ENCODE assay signal across 1 cellular context in the genomic region with DNA sequence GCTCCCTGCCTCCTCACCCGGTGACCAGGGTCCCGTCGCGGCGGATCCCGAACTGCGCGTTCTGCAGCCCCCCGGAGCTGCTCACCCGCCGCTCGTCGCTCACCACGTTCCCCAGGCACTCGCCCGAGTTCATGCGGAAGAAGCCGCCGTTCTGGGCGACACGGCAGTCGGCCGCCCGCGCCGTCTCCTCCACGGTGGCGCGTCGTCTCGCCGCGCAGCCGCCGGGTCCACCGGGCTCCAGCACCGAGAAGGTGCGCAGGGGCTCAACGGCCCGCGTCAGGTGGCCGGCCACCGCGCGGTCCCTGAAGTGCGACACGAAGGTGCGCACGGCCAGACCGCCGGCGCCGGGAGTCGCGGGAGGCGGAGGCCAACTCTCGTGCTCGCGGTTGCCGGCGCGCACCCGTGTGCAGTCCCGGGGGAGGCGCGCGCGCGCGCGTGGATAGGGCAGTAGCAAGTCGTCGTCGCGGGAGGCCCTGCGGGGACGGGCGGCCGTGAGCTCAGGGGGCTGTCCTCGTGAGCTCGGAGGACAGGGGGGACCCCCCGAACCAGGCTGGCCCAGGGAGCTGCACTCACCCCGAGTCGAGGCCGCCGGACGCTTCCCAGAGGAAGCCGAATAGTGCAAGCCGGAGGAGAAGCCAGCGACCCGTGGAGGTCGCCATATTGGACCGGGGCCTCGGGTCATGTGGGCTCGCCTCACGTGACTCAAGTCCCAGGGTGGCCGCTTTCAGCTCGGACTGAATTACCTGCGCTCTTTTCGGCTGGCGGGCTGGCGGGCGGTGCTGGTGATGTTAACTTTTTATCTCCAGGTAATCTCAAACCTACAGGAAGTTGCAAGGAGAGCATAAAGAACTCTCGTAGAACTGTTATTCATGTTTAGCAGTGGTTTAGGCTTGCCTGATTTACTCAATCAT.
TF ChIP-seq lines count a peak whose summit lies in the region.

A gene with protein sequence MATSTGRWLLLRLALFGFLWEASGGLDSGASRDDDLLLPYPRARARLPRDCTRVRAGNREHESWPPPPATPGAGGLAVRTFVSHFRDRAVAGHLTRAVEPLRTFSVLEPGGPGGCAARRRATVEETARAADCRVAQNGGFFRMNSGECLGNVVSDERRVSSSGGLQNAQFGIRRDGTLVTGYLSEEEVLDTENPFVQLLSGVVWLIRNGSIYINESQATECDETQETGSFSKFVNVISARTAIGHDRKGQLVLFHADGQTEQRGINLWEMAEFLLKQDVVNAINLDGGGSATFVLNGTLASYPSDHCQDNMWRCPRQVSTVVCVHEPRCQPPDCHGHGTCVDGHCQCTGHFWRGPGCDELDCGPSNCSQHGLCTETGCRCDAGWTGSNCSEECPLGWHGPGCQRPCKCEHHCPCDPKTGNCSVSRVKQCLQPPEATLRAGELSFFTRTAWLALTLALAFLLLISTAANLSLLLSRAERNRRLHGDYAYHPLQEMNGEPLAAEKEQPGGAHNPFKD (minus strand): TSS at position 680 of the 911 bp plus-strand sequence. CDS start 21 bp downstream, at position 659.

TF ChIP-seq in GM23338, 12 proteins besides CTCF, POLR2A, EP300 and RAD21 (continued from another document):
- no peak for TF ChIP-seq ZNF331 (CRISPR knock-in tag; IDR thresholded peaks at IDR 0.05; ENCODE audit: low read depth)
- TF ChIP-seq, protein P1, sequence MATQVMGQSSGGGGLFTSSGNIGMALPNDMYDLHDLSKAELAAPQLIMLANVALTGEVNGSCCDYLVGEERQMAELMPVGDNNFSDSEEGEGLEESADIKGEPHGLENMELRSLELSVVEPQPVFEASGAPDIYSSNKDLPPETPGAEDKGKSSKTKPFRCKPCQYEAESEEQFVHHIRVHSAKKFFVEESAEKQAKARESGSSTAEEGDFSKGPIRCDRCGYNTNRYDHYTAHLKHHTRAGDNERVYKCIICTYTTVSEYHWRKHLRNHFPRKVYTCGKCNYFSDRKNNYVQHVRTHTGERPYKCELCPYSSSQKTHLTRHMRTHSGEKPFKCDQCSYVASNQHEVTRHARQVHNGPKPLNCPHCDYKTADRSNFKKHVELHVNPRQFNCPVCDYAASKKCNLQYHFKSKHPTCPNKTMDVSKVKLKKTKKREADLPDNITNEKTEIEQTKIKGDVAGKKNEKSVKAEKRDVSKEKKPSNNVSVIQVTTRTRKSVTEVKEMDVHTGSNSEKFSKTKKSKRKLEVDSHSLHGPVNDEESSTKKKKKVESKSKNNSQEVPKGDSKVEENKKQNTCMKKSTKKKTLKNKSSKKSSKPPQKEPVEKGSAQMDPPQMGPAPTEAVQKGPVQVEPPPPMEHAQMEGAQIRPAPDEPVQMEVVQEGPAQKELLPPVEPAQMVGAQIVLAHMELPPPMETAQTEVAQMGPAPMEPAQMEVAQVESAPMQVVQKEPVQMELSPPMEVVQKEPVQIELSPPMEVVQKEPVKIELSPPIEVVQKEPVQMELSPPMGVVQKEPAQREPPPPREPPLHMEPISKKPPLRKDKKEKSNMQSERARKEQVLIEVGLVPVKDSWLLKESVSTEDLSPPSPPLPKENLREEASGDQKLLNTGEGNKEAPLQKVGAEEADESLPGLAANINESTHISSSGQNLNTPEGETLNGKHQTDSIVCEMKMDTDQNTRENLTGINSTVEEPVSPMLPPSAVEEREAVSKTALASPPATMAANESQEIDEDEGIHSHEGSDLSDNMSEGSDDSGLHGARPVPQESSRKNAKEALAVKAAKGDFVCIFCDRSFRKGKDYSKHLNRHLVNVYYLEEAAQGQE (IDR thresholded peaks at IDR 0.05; ENCODE audit: unreplicated experiment): no peak
- TF ChIP-seq, protein P2, sequence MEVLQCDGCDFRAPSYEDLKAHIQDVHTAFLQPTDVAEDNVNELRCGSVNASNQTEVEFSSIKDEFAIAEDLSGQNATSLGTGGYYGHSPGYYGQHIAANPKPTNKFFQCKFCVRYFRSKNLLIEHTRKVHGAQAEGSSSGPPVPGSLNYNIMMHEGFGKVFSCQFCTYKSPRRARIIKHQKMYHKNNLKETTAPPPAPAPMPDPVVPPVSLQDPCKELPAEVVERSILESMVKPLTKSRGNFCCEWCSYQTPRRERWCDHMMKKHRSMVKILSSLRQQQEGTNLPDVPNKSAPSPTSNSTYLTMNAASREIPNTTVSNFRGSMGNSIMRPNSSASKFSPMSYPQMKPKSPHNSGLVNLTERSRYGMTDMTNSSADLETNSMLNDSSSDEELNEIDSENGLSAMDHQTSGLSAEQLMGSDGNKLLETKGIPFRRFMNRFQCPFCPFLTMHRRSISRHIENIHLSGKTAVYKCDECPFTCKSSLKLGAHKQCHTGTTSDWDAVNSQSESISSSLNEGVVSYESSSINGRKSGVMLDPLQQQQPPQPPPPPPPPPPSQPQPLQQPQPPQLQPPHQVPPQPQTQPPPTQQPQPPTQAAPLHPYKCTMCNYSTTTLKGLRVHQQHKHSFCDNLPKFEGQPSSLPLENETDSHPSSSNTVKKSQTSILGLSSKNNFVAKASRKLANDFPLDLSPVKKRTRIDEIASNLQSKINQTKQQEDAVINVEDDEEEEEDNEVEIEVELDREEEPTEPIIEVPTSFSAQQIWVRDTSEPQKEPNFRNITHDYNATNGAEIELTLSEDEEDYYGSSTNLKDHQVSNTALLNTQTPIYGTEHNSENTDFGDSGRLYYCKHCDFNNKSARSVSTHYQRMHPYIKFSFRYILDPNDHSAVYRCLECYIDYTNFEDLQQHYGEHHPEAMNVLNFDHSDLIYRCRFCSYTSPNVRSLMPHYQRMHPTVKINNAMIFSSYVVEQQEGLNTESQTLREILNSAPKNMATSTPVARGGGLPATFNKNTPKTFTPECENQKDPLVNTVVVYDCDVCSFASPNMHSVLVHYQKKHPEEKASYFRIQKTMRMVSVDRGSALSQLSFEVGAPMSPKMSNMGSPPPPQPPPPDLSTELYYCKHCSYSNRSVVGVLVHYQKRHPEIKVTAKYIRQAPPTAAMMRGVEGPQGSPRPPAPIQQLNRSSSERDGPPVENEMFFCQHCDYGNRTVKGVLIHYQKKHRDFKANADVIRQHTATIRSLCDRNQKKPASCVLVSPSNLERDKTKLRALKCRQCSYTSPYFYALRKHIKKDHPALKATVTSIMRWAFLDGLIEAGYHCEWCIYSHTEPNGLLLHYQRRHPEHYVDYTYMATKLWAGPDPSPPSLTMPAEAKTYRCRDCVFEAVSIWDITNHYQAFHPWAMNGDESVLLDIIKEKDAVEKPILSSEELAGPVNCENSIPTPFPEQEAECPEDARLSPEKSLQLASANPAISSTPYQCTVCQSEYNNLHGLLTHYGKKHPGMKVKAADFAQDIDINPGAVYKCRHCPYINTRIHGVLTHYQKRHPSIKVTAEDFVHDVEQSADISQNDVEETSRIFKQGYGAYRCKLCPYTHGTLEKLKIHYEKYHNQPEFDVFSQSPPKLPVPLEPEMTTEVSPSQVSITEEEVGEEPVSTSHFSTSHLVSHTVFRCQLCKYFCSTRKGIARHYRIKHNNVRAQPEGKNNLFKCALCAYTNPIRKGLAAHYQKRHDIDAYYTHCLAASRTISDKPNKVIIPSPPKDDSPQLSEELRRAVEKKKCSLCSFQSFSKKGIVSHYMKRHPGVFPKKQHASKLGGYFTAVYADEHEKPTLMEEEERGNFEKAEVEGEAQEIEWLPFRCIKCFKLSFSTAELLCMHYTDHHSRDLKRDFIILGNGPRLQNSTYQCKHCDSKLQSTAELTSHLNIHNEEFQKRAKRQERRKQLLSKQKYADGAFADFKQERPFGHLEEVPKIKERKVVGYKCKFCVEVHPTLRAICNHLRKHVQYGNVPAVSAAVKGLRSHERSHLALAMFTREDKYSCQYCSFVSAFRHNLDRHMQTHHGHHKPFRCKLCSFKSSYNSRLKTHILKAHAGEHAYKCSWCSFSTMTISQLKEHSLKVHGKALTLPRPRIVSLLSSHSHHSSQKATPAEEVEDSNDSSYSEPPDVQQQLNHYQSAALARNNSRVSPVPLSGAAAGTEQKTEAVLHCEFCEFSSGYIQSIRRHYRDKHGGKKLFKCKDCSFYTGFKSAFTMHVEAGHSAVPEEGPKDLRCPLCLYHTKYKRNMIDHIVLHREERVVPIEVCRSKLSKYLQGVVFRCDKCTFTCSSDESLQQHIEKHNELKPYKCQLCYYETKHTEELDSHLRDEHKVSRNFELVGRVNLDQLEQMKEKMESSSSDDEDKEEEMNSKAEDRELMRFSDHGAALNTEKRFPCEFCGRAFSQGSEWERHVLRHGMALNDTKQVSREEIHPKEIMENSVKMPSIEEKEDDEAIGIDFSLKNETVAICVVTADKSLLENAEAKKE (CRISPR knock-in tag; IDR thresholded peaks at IDR 0.05): no peak
